Comparison of ENCODE assay signal across 18 cellular contexts in the genomic region with DNA sequence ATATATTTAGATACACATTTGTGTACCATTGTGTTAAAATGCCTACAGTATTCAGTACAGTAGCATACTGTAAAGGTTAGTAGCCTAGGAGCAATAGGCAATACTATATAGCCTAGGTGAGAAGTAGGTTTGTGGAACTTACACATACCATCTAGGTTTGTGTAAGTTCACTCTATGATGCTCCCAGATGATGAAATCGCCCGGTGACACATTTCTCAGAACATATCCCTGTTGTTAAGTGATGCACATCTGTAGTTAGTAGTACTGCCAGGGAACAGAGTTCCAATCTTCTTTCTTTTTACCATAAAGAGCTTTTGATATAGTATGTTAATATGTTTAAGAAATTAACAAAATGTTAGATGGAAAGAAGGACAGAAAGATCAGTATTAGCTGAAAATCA.
"Had no signal": no experiment of that assay in that cellular context is flagged by ENCODE, and none has a peak within 500 bp of the region (broad histone marks: within the 10 kb centered on the region; RNA-seq: fewer than 3 reads in every experiment).

No MANE protein-coding gene starts in this region.

- H3K4me1 Mint-ChIP-seq: nephron; stimulated activated naive CD8-positive, alpha-beta T cell treated with anti-CD3 and anti-CD28 coated beads, Interleukin-15, amount 100 ng/mL, for 72 hours had no signal

- H3K9me3 ChIP-seq: heart left ventricle, left ventricle myocardium inferior, right lobe of liver, testis, upper lobe of right lung had no signal

- H3K4me3 Mint-ChIP-seq: activated CD4-positive, alpha-beta T cell treated with anti-CD3 and anti-CD28 coated beads, Interleukin-2, amount 10 ng/mL, durations not matched to agents 7 days and 5 days; activated naive CD8-positive, alpha-beta T cell; nephron; stimulated activated naive CD8-positive, alpha-beta T cell treated with anti-CD3 and anti-CD28 coated beads, Interleukin-15, amount 100 ng/mL, for 72 hours; T-helper 1 cell treated with Interleukin-12 subunit alpha and Interleukin-12 subunit beta and Interleukin-4 antibody, amounts not matched to agents 30 μg/mL and 1 μg/mL, for 36 hours; WTC11 had no signal

- H3K27ac ChIP-seq: heart left ventricle, left ventricle myocardium inferior, right lobe of liver, testis, upper lobe of right lung had no signal

- H3K27me3 ChIP-seq: heart left ventricle, right lobe of liver, testis, upper lobe of right lung had no signal

- H3K9me3 Mint-ChIP-seq: activated CD4-positive, alpha-beta T cell treated with anti-CD3 and anti-CD28 coated beads, Interleukin-2, amount 10 ng/mL, durations not matched to agents 7 days and 5 days; activated T-helper 2 cell treated with anti-CD3 and anti-CD28 coated beads, Interferon-gamma antibody, Interleukin-2, Interleukin-4, amounts not matched to agents 10 μg/mL and 5 μg/mL and 100 μg/mL, durations not matched to agents 14 hours and 24 hours and 36 hours; nephron; stimulated activated naive CD8-positive, alpha-beta T cell treated with anti-CD3 and anti-CD28 coated beads, Interleukin-15, amount 100 ng/mL, for 72 hours; T-helper 1 cell treated with Interleukin-12 subunit alpha and Interleukin-12 subunit beta and Interleukin-4 antibody, amounts not matched to agents 30 μg/mL and 1 μg/mL, for 36 hours; WTC11 had no signal

- H3K4me1 ChIP-seq: heart left ventricle, left ventricle myocardium inferior, right lobe of liver, testis, upper lobe of right lung had no signal

- H3K27me3 Mint-ChIP-seq: activated CD4-positive, alpha-beta T cell treated with anti-CD3 and anti-CD28 coated beads, Interleukin-2, amount 10 ng/mL, durations not matched to agents 7 days and 5 days; activated naive CD8-positive, alpha-beta T cell; progenitor cell of endocrine pancreas; stimulated activated naive CD8-positive, alpha-beta T cell treated with anti-CD3 and anti-CD28 coated beads, Interleukin-15, amount 100 ng/mL, for 72 hours had no signal

- H3K27ac Mint-ChIP-seq: activated CD4-positive, alpha-beta T cell treated with anti-CD3 and anti-CD28 coated beads, Interleukin-2, amount 10 ng/mL, durations not matched to agents 7 days and 5 days; activated naive CD8-positive, alpha-beta T cell; activated T-helper 2 cell treated with anti-CD3 and anti-CD28 coated beads, Interferon-gamma antibody, Interleukin-2, Interleukin-4, amounts not matched to agents 10 μg/mL and 5 μg/mL and 100 μg/mL, durations not matched to agents 14 hours and 24 hours and 36 hours; nephron; progenitor cell of endocrine pancreas; stimulated activated naive CD8-positive, alpha-beta T cell treated with anti-CD3 and anti-CD28 coated beads, Interleukin-15, amount 100 ng/mL, for 72 hours; T-helper 1 cell treated with Interleukin-12 subunit alpha and Interleukin-12 subunit beta and Interleukin-4 antibody, amounts not matched to agents 30 μg/mL and 1 μg/mL, for 36 hours had no signal

- DNase-seq: activated CD4-positive, alpha-beta T cell treated with anti-CD3 and anti-CD28 coated beads, Interleukin-2, amount 10 ng/mL, durations not matched to agents 7 days and 5 days; anterior cingulate cortex; foreskin melanocyte; heart left ventricle; left ventricle myocardium inferior; mesendoderm; occipital lobe; right lobe of liver; stimulated activated CD4-positive, alpha-beta T cell treated with anti-CD3 and anti-CD28 coated beads, Interleukin-4, amount 100 ng/mL, for 4 hours; stimulated activated naive CD8-positive, alpha-beta T cell treated with anti-CD3 and anti-CD28 coated beads, Interleukin-15, amount 100 ng/mL, for 72 hours; testis; upper lobe of right lung had no signal

- ATAC-seq: heart left ventricle; right lobe of liver; stimulated activated naive CD8-positive, alpha-beta T cell treated with anti-CD3 and anti-CD28 coated beads, Interleukin-15, amount 100 ng/mL, for 72 hours; upper lobe of right lung; WTC11 had no signal

- H3K4me3 ChIP-seq: heart left ventricle, left ventricle myocardium inferior, right lobe of liver, testis, upper lobe of right lung had no signal
